8 cellular contexts compared by ENCODE assay signal in the genomic region with DNA sequence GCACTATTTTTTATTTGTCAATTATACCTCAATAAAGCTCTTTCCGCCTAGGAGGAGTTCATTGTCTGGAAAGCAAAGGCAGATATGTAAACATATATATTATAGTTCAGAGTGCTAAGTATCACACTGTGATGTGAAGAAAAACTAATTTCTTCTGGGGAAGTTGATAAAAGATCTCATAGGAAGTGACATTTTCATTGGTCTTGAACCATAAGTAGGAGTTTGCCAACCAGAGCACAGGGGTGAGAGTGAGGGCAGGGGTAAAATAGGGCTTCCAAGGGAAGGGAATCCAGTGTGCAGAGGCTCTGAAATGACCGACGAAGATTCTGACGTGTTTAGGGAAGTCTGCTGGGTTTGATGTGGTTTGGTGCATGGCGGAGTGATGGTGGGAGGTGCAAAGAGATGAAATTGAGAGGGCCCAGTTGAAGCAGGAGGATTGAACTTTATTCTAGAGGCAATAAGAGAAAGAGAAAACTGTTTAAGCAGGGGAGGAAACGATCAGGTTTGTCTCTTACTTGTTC. TPM values are rescaled to one million over a fixed set of nuclear protein-coding genes. Genes with fewer than 3 reads are reported as not detected.
A peak's percentile ranks its signal among the peaks of the same experiment; 100 is the strongest.
DNase-seq lines count a peak whose midpoint lies in the region; ATAC-seq and TF ChIP-seq lines count a peak whose summit lies in the region.

No MANE protein-coding gene starts in this region.

- H3K9me3 ChIP-seq in DND-41 (ENCODE audit: insufficient read depth, low read length, severe bottlenecking) (no peaks in the 10 kb centered on the region), psoas muscle (no peaks in the 10 kb centered on the region)

- 16 to 17% (median 17%) methylated on average over 6 of the region's 6 CpGs for WGBS in psoas muscle, 3 donors

- H3K4me1 ChIP-seq in DND-41 (ENCODE audit: insufficient read depth, low read length) (peaks cover 34% of the 10 kb centered on the region), psoas muscle (peaks cover 12% of the 10 kb centered on the region)

- ATAC-seq in DND-41 (ENCODE audit: insufficient read depth, low read depth) (peak; percentile 80), GM21825 (IDR thresholded peaks at IDR 0.05; ENCODE audit: unreplicated experiment) (peak; percentile 31), psoas muscle (peak in 1 of 4 donors; percentile 7), HG02588 (IDR thresholded peaks at IDR 0.05; ENCODE audit: unreplicated experiment) (no peak)

- DNase-seq in DND-41 (peak; percentile 72), NCI-H748 treated with DMSO at 0.1 percent for 48 hours (lab: John Stamatoyannopoulos, UW) (peak; percentile 26), activated T-cell treated with anti-CD3 and anti-CD28 coated beads for 1 hour (ENCODE audit: low read depth) (peak; percentile 36), fibroblast of pulmonary artery (ENCODE audit: low read depth) (peak; percentile 60), psoas muscle (no peak), NCI-H1092 (lab: John Stamatoyannopoulos, UW) (no peak)

- TF ChIP-seq CTCF in DND-41 (IDR thresholded peaks at IDR 0.05; ENCODE audit: borderline replicate concordance, extremely low read depth, low read length, poor library complexity, severe bottlenecking) (no peak), fibroblast of pulmonary artery (IDR thresholded peaks at IDR 0.05; ENCODE audit: low read length, missing control alignments) (no peak), psoas muscle (IDR thresholded peaks at IDR 0.05) (no peak)

- H3K79me2 ChIP-seq in DND-41 (ENCODE audit: insufficient read depth, low read length) = peaks cover 42% of the 10 kb centered on the region

- H3K4me3 ChIP-seq in DND-41 (ENCODE audit: low read depth in 1 of 2, low read length in 2 of 2) (peak overlapping the region; percentile 70 to 77; a peak in 3 of 4 replicates), fibroblast of pulmonary artery (replicated peaks; ENCODE audit: low read depth, low read length) (peak overlapping the region; percentile 94), psoas muscle (peak overlapping the region; percentile 87)

- H3K27ac ChIP-seq in DND-41 (ENCODE audit: low read length) (peak overlapping the region; percentile 74), psoas muscle (peak overlapping the region; percentile 82)

- H3K36me3 ChIP-seq in DND-41 (ENCODE audit: insufficient read depth, low read length) (no peaks in the 10 kb centered on the region; the same call in 1 of the 2 replicates), psoas muscle (ENCODE audit: insufficient read depth in 1 of 2, low read depth in 1 of 2) (no peaks in the 10 kb centered on the region)

- peak overlapping the region; percentile 92 for H2AFZ ChIP-seq in DND-41 (ENCODE audit: low read depth, low read length)

- no peaks in the 10 kb centered on the region for H3K27me3 ChIP-seq in DND-41 (ENCODE audit: insufficient read depth, low read length, poor library complexity)
- H3K27me3 ChIP-seq in psoas muscle (ENCODE audit: insufficient read depth in 3 of 3, low read length in 2 of 3) = no peaks in the 10 kb centered on the region

- H3K9ac ChIP-seq in DND-41 (ENCODE audit: low read depth, low read length) = peak overlapping the region; percentile 68

- H3K4me2 ChIP-seq in DND-41 (ENCODE audit: insufficient read depth, low read length) = peak overlapping the region; percentile 93

- intact Hi-C loops in psoas muscle (cut with DNase I) = loop anchor here in 1 of 2 donors (5.0 kb wide), 1 partner anchor 72 kb away; no protein-coding TSS in a partner anchor

- peaks cover 3% of the 10 kb centered on the region; the same call in 1 of the 2 replicates for H4K20me1 ChIP-seq in DND-41 (ENCODE audit: insufficient read depth, low read length)

RNA-seq across cellular contexts. Expression of a gene that starts 0.8 kb away (rescaled TPM):
- total RNA-seq in psoas muscle = 10 to 100 TPM; 12.9 to 23.2 (median 15.4) TPM
- polyA plus RNA-seq in psoas muscle = 10 to 100 TPM; 19.2 to 23.5 (median 23.0) TPM

Comparison
In these comparisons a context has a peak if more than half of its experiments do, and no peak if none do; other contexts are left out.
1. DNase-seq: peak in DND-41 (single experiment), NCI-H748 treated with DMSO at 0.1 percent for 48 hours (single experiment), activated T-cell treated with anti-CD3 and anti-CD28 coated beads for 1 hour (single experiment) and fibroblast of pulmonary artery (single experiment); none in psoas muscle (0 of 2) and NCI-H1092 (single experiment).
2. Peak in every context shown above with its lines, with median percentiles within 50 percentile points of each other: H3K4me3 ChIP-seq.